In the genomic region with DNA sequence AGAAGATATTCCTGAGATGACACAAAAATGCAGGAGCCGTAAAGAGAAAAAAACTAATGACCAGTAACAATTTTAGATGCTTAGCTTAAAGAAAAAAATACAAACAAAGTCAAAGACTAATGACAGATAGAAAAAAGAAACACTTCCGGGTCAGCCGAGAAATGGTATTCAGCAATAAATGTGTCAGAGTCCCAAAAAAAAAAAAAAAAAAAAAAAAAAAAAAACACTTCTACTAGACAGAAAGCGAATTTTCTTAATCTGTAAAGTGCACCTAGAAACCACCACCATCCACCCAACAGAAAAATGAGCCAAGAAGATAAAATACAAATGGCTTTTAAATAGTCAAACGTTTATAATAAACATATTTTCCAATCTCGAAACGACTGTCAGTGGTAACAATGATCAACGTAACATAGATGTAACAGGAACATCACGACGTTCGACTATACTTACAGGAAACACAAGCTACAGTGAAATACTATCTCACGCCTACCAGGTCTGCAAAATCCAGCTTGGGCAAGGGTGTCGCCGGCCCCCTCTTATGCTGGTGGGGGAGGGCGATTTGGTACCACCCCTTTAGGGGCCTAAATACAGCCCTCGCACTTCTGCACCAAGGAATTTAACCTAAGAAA, we compare ENCODE assay signal across 2 cellular contexts.
TF ChIP-seq lines count a peak whose summit lies in the region.

No MANE protein-coding gene starts in this region.

TF ChIP-seq in H1, 55 proteins besides CTCF, POLR2A, EP300 and RAD21:
- no peak for TF ChIP-seq SIN3A (conservative IDR thresholded peaks at IDR 0.05 in 1 of 2, IDR thresholded peaks at IDR 0.05 in 1 of 2; ENCODE audit: low read depth in 1 of 2, low read length in 2 of 2)
- no peak for TF ChIP-seq EGR1 (IDR thresholded peaks at IDR 0.05; ENCODE audit: borderline replicate concordance, low read depth, low read length)
- TF ChIP-seq CBX8 (IDR thresholded peaks at IDR 0.05; ENCODE audit: borderline replicate concordance, low read depth, low read length), result no peak
- no peak for TF ChIP-seq BCL11A (IDR thresholded peaks at IDR 0.05; ENCODE audit: low read depth in 2 of 2, low read length in 2 of 2)
- TF ChIP-seq SP4 (IDR thresholded peaks at IDR 0.05; ENCODE audit: low read length), result no peak
- TF ChIP-seq KDM1A (IDR thresholded peaks at IDR 0.05; ENCODE audit: borderline replicate concordance, low read length), result no peak
- TF ChIP-seq, protein P1, sequence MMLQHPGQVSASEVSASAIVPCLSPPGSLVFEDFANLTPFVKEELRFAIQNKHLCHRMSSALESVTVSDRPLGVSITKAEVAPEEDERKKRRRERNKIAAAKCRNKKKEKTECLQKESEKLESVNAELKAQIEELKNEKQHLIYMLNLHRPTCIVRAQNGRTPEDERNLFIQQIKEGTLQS (IDR thresholded peaks at IDR 0.05; ENCODE audit: insufficient read depth, low read depth, low read length), result no peak
- TF ChIP-seq TBP (IDR thresholded peaks at IDR 0.05; ENCODE audit: low read depth, low read length), result no peak
- no peak for TF ChIP-seq JUN (IDR thresholded peaks at IDR 0.05; ENCODE audit: low read depth, low read length)
- TF ChIP-seq GABPA (IDR thresholded peaks at IDR 0.05; ENCODE audit: borderline replicate concordance, insufficient read depth, low read length), result no peak
- no peak for TF ChIP-seq POLR2AphosphoS5 (IDR thresholded peaks at IDR 0.05; ENCODE audit: low read depth, low read length)
- no peak for TF ChIP-seq ASH2L (IDR thresholded peaks at IDR 0.05; ENCODE audit: low read length)
- no peak for TF ChIP-seq RXRA (IDR thresholded peaks at IDR 0.05; ENCODE audit: insufficient read depth, low read depth, low read length)

TF ChIP-seq in neural cell, 6 proteins besides CTCF, POLR2A, EP300 and RAD21:
- TF ChIP-seq TAF1 (IDR thresholded peaks at IDR 0.05; ENCODE audit: low read depth) (no peak), MXI1 (conservative IDR thresholded peaks at IDR 0.05; ENCODE audit: poor library complexity, severe bottlenecking) (no peak)
- TF ChIP-seq, protein P2, sequence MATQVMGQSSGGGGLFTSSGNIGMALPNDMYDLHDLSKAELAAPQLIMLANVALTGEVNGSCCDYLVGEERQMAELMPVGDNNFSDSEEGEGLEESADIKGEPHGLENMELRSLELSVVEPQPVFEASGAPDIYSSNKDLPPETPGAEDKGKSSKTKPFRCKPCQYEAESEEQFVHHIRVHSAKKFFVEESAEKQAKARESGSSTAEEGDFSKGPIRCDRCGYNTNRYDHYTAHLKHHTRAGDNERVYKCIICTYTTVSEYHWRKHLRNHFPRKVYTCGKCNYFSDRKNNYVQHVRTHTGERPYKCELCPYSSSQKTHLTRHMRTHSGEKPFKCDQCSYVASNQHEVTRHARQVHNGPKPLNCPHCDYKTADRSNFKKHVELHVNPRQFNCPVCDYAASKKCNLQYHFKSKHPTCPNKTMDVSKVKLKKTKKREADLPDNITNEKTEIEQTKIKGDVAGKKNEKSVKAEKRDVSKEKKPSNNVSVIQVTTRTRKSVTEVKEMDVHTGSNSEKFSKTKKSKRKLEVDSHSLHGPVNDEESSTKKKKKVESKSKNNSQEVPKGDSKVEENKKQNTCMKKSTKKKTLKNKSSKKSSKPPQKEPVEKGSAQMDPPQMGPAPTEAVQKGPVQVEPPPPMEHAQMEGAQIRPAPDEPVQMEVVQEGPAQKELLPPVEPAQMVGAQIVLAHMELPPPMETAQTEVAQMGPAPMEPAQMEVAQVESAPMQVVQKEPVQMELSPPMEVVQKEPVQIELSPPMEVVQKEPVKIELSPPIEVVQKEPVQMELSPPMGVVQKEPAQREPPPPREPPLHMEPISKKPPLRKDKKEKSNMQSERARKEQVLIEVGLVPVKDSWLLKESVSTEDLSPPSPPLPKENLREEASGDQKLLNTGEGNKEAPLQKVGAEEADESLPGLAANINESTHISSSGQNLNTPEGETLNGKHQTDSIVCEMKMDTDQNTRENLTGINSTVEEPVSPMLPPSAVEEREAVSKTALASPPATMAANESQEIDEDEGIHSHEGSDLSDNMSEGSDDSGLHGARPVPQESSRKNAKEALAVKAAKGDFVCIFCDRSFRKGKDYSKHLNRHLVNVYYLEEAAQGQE (IDR thresholded peaks at IDR 0.05; ENCODE audit: borderline replicate concordance), result no peak
